Comparison of ENCODE assay signal across 16 cellular contexts in the genomic region with DNA sequence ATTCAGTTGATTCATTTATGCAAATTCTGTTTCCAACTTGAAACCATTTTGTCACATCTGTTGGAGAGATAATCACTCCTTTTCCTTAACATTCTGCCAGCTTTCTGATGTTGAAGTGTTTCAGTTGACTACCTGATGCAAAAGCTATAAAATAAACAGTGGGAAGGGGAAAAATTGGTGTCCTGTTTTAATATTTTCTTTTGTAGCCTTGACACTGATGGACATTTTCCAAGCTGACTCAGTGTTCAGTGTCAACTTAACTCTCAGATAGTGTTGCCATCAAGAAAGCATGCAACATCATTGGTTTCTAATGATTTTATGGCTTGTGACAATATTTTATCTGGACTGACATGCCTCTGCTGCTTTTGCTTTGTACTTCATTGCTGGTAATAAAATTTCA.
"Had no signal": no experiment of that assay in that cellular context is flagged by ENCODE, and none has a peak within 500 bp of the region (broad histone marks: within the 10 kb centered on the region; RNA-seq: fewer than 3 reads in every experiment).

No MANE protein-coding gene starts in this region.

- DNase-seq: activated CD4-positive, alpha-beta T cell treated with anti-CD3 and anti-CD28 coated beads, Interleukin-2, amount 50 U/mL, for 1 hour; activated naive CD4-positive, alpha-beta T cell treated with anti-CD3 and anti-CD28 coated beads, Interleukin-2, amount 50 U/mL, for 16 hours; activated T-cell treated with anti-CD3 and anti-CD28 coated beads for 4 hours; adrenal gland; body of pancreas; left colon; psoas muscle; right lobe of liver; spleen; stimulated activated CD4-positive, alpha-beta T cell treated with anti-CD3 and anti-CD28 coated beads, Interleukin-1b, Interleukin-23, amount 100 ng/mL, for 48 hours; T-helper 17 cell; transverse colon had no signal

- H3K36me3 ChIP-seq: adrenal gland, right lobe of liver, transverse colon had no signal

- FAIRE-seq: TTC549 had no signal

- H3K27me3 Mint-ChIP-seq: stimulated activated memory B cell treated with anti-CD40 and anti-IgM and Interleukin-4, amounts not matched to agents 10 μg/mL and 1 μg/mL and 100 μg/mL, for 72 hours; T-helper 17 cell had no signal

- H3K27me3 ChIP-seq: adrenal gland, body of pancreas, right lobe of liver, spleen, transverse colon had no signal

- H3K27ac Mint-ChIP-seq: nephron; stimulated activated memory B cell treated with anti-CD40 and anti-IgM and Interleukin-4, amounts not matched to agents 10 μg/mL and 1 μg/mL and 100 μg/mL, for 72 hours; T-helper 17 cell had no signal

- H3K9me3 Mint-ChIP-seq: nephron; stimulated activated memory B cell treated with anti-CD40 and anti-IgM and Interleukin-4, amounts not matched to agents 10 μg/mL and 1 μg/mL and 100 μg/mL, for 72 hours had no signal

- H3K4me1 Mint-ChIP-seq: stimulated activated memory B cell treated with anti-CD40 and anti-IgM and Interleukin-4, amounts not matched to agents 10 μg/mL and 1 μg/mL and 100 μg/mL, for 72 hours; T-helper 17 cell had no signal

- H3K4me3 Mint-ChIP-seq: nephron; stimulated activated memory B cell treated with anti-CD40 and anti-IgM and Interleukin-4, amounts not matched to agents 10 μg/mL and 1 μg/mL and 100 μg/mL, for 72 hours; T-helper 17 cell had no signal

- H3K4me1 ChIP-seq: body of pancreas, psoas muscle, right lobe of liver, spleen, transverse colon had no signal

- H3K4me3 ChIP-seq: adrenal gland, body of pancreas, lung, psoas muscle, right lobe of liver, spleen, transverse colon had no signal

- H3K9me3 ChIP-seq: adrenal gland, body of pancreas, psoas muscle, right lobe of liver, spleen, transverse colon had no signal

- H3K27ac ChIP-seq: adrenal gland, body of pancreas, psoas muscle, right lobe of liver, spleen, transverse colon had no signal

- ATAC-seq: body of pancreas; left colon; psoas muscle; right lobe of liver; stimulated activated memory B cell treated with anti-CD40 and anti-IgM and Interleukin-4, amounts not matched to agents 10 μg/mL and 1 μg/mL and 100 μg/mL, for 72 hours; T-helper 17 cell had no signal
